ENCODE assay signal across 18 cellular contexts in genomic region chr1:26079960-26080814, GRCh38. TPM values are rescaled to one million over a fixed set of nuclear protein-coding genes. Genes with fewer than 3 reads are reported as not detected.
A peak's percentile ranks its signal among the peaks of the same experiment; 100 is the strongest.
DNase-seq lines count a peak whose midpoint lies in the region; ATAC-seq and TF ChIP-seq lines count a peak whose summit lies in the region.
"Had no signal": no experiment of that assay in that cellular context is flagged by ENCODE, and none has a peak within 500 bp of the region (broad histone marks: within the 10 kb centered on the region; RNA-seq: fewer than 3 reads in every experiment).

No MANE protein-coding gene starts in this region.

- no peaks in the 10 kb centered on the region for H4K20me1 ChIP-seq in IMR-90 (ENCODE audit: insufficient read depth, low read length)

- no peaks in the 10 kb centered on the region for H3K79me1 ChIP-seq in IMR-90 (ENCODE audit: low read depth in 1 of 2, low read length in 2 of 2)

- H3K23ac ChIP-seq in IMR-90 (ENCODE audit: low read depth, low read length) = no peak overlapping the region

- no peaks in the 10 kb centered on the region for H3K9me1 ChIP-seq in IMR-90 (ENCODE audit: insufficient read depth, low read length)

- intact Hi-C loops in heart left ventricle (cut with DNase I) (loop anchor here in 1 of 10 donors (5.0 kb wide), 1 partner anchor 43 kb away; no protein-coding TSS in a partner anchor), cardiac septum (cut with DNase I) (no loop called here), IMR-90 (cut with micrococcal nuclease) (no loop called here), body of pancreas (cut with DNase I) (no loop called here), gastrocnemius medialis (cut with DNase I; ENCODE audit: low total_unique reads) (no loop called here)

- no peak overlapping the region for H2BK20ac ChIP-seq in IMR-90 (ENCODE audit: low read depth, low read length)

- H3K4me1 ChIP-seq in heart left ventricle (peaks cover 0 to 49% (median 5%) of the 10 kb centered on the region in 12 donors), IMR-90 (ENCODE audit: control insufficient read depth, insufficient read depth, low read length) (peaks cover 1% of the 10 kb centered on the region; the same call in 1 of the 2 replicates), body of pancreas (peaks cover 66% of the 10 kb centered on the region), gastrocnemius medialis (peaks cover 63 to 77% of the 10 kb centered on the region in 2 donors)
- H3K4me1 ChIP-seq: SJCRH30 had no signal

- dilution Hi-C loops in IMR-90 (cut with HindIII; ENCODE audit: low sequenced_read_pairs, unreplicated experiment) = no loop called here

- WGBS in heart left ventricle, 4 donors = 63 to 68% (median 65%) methylated on average over 9 of the region's 9 CpGs
- no CpG with 5 or more reads among the region's 9 CpGs for WGBS in IMR-90 (ENCODE audit: extremely low coverage in 2 of 2, insufficient read length in 1 of 2), 2 experiments
- 45 to 46% methylated on average over 9 of the region's 9 CpGs for WGBS in body of pancreas, 2 donors

- H3K36me3 ChIP-seq in heart left ventricle = no peaks in the 10 kb centered on the region
- no peaks in the 10 kb centered on the region for H3K36me3 ChIP-seq in IMR-90 (ENCODE audit: control insufficient read depth, insufficient read depth, low read length)
- H3K36me3 ChIP-seq in body of pancreas (replicated peaks in 1 of 2; ENCODE audit: insufficient read depth in 1 of 2, low read depth in 2 of 2) = no peaks in the 10 kb centered on the region
- no peaks in the 10 kb centered on the region for H3K36me3 ChIP-seq in gastrocnemius medialis
- H3K36me3 ChIP-seq: SJCRH30 had no signal

- H3K4me2 ChIP-seq in IMR-90 (ENCODE audit: low read depth, low read length) = no peak overlapping the region

- no peak overlapping the region for H3K18ac ChIP-seq in IMR-90 (ENCODE audit: low read depth, low read length)

- TF ChIP-seq CTCF in heart left ventricle (IDR thresholded peaks at IDR 0.05) (no peak), IMR-90 (conservative IDR thresholded peaks at IDR 0.05; ENCODE audit: low read depth, low read length) (no peak), body of pancreas (IDR thresholded peaks at IDR 0.05) (no peak), gastrocnemius medialis (IDR thresholded peaks at IDR 0.05 in 4 of 5, conservative IDR thresholded peaks at IDR 0.05 in 1 of 5) (no peak)

- H2AK5ac ChIP-seq in IMR-90 (ENCODE audit: low read depth, low read length) = no peak overlapping the region

- peak overlapping the region in 10 of 12 donors; percentile 2 to 90 (median 63) for H3K27ac ChIP-seq in heart left ventricle
- no peak overlapping the region for H3K27ac ChIP-seq in IMR-90 (ENCODE audit: insufficient read depth, low read length)
- H3K27ac ChIP-seq in body of pancreas = peak overlapping the region; percentile 14 to 68 (median 60)
- peak overlapping the region; percentile 88 to 96 (median 90) for H3K27ac ChIP-seq in gastrocnemius medialis
- H3K27ac ChIP-seq: SJCRH30 had no signal

- CTCF ChIA-PET in IMR-90 (lab: Yijun Ruan, JAX) = no interaction called here

- H4K5ac ChIP-seq in IMR-90 (ENCODE audit: low read depth, low read length) = no peak overlapping the region

- POLR2A ChIA-PET in IMR-90 (lab: Charles Lee; ENCODE audit: unreplicated experiment) = interaction anchor here (0.6 kb wide), 1 partner anchor 126 kb away, joined by 3 read pairs; no protein-coding TSS in a partner anchor

- BruUV-seq in IMR-90 (replicated peaks; lab: Mats Ljungman, UMichigan) = no TSS peak

- in situ Hi-C loops in IMR-90 (cut with MboI; ENCODE audit: low sequenced_read_pairs) = no loop called here
- in situ Hi-C loops in gastrocnemius medialis (cut with MboI; ENCODE audit: low sequenced_read_pairs in 4 of 4) = no loop called here

- no peak overlapping the region for H4K91ac ChIP-seq in IMR-90 (ENCODE audit: insufficient read depth, low read depth, low read length)

- no peak for TF ChIP-seq RAD21 in IMR-90 (IDR thresholded peaks at IDR 0.05; ENCODE audit: low read length)

- DNase-seq in heart left ventricle (no peak), cardiac septum (ENCODE audit: low spot score) (no peak), IMR-90 (no peak), body of pancreas (peak in 1 of 4 donors; percentile 20), gastrocnemius medialis (no peak), SIG-M5 treated with dmso at 0.1 percent for 504 hours (lab: John Stamatoyannopoulos, UW; ENCODE audit: unreplicated experiment) (no peak)
- DNase-seq in stimulated activated CD4-positive, alpha-beta T cell treated with anti-CD3 and anti-CD28 coated beads, Interleukin-15, amount 100 ng/mL, for 24 hours = no peak
- DNase-seq in stimulated activated naive CD8-positive, alpha-beta T cell treated with anti-CD3 and anti-CD28 coated beads, Interleukin-15, Interleukin-2, amounts not matched to agents 100 U/mL and 50 U/mL, for 24 hours = no peak
- DNase-seq: Calu3; CD4-positive, alpha-beta T cell; DMS79; NCI-H187 treated with DMSO at 0.1 percent for 48 hours; NCI-H446 treated with DMSO at 0.1 percent for 48 hours; NCI-H774; SJCRH30 had no signal

- H3K4me3 ChIP-seq in heart left ventricle (no peak overlapping the region), IMR-90 (ENCODE audit: insufficient read depth, low read depth, low read length) (no peak overlapping the region), body of pancreas (no peak overlapping the region), gastrocnemius medialis (no peak overlapping the region)
- H3K4me3 ChIP-seq: SJCRH30 had no signal

- no peak overlapping the region for H2AK9ac ChIP-seq in IMR-90 (replicated peaks; ENCODE audit: low read depth, low read length, poor library complexity)

- no peak overlapping the region for H3K14ac ChIP-seq in IMR-90 (replicated peaks; ENCODE audit: low read depth, low read length)

- H4K8ac ChIP-seq in IMR-90 (ENCODE audit: low read depth in 2 of 2, low read length in 2 of 2) = no peak overlapping the region

- ATAC-seq in heart left ventricle (no peak), IMR-90 (ENCODE audit: low read depth) (no peak), body of pancreas (peak; percentile 50), gastrocnemius medialis (no peak)
- ATAC-seq in stimulated activated naive CD8-positive, alpha-beta T cell treated with anti-CD3 and anti-CD28 coated beads, Interleukin-15, Interleukin-2, amounts not matched to agents 100 U/mL and 50 U/mL, for 24 hours = no peak

- no peak overlapping the region for H2AFZ ChIP-seq in IMR-90 (replicated peaks; ENCODE audit: low read length, poor library complexity)

- H3K4ac ChIP-seq in IMR-90 (ENCODE audit: low read depth, low read length) = no peak overlapping the region

- no peak overlapping the region for H3K56ac ChIP-seq in IMR-90 (ENCODE audit: extremely low read depth, insufficient read depth, low read length)

- no peak overlapping the region for H2BK15ac ChIP-seq in IMR-90 (ENCODE audit: low read depth, low read length)

- no peak for TF ChIP-seq POLR2A in heart left ventricle (IDR thresholded peaks at IDR 0.05)
- TF ChIP-seq POLR2A in IMR-90 (IDR thresholded peaks at IDR 0.05; ENCODE audit: low read depth, low read length) = no peak
- TF ChIP-seq POLR2A in body of pancreas (IDR thresholded peaks at IDR 0.05) = no peak
- TF ChIP-seq POLR2A in gastrocnemius medialis (IDR thresholded peaks at IDR 0.05) = no peak

- H3K27me3 ChIP-seq in heart left ventricle (peaks cover 0 to 6% (median 0%) of the 10 kb centered on the region in 9 donors), IMR-90 (ENCODE audit: control insufficient read depth, insufficient read depth, low read length) (peaks cover 45% of the 10 kb centered on the region), body of pancreas (no peaks in the 10 kb centered on the region), gastrocnemius medialis (no peaks in the 10 kb centered on the region)

- H3K9ac ChIP-seq in IMR-90 (ENCODE audit: low read depth, low read length) = no peak overlapping the region

- no peak overlapping the region for H2BK5ac ChIP-seq in IMR-90 (ENCODE audit: low read depth, low read length, poor library complexity, severe bottlenecking)

- H2BK120ac ChIP-seq in IMR-90 (ENCODE audit: low read depth, low read length) = no peak overlapping the region

- H3K9me3 ChIP-seq in heart left ventricle (no peaks in the 10 kb centered on the region), IMR-90 (ENCODE audit: control insufficient read depth, insufficient read depth, low read length) (peaks cover 2% of the 10 kb centered on the region; the same call in 1 of the 2 replicates), body of pancreas (no peaks in the 10 kb centered on the region), gastrocnemius medialis (no peaks in the 10 kb centered on the region)
- H3K9me3 ChIP-seq: SJCRH30 had no signal

RNA-seq across cellular contexts. Expression of gene TRIM63, which starts 12.8 kb away (rescaled TPM):
- total RNA-seq in heart left ventricle (100 to 1,000 TPM; 136 to 598 (median 196) TPM), cardiac septum (123 TPM), IMR-90 (2012; rRNA removed) (not detected in 2 replicates), body of pancreas (not detected), gastrocnemius medialis (1,000 to 10,000 TPM; 1,040 to 4,298 (median 2,203) TPM)
- polyA plus RNA-seq in heart left ventricle (100 to 1,000 TPM; 277 to 444 TPM), IMR-90 (2012; rRNA removed) (not detected in 2 replicates)
- polyA plus RNA-seq in IMR-90 (2012; cell fraction: cytosol; rRNA removed) = not detected in 2 replicates
- 0.06 TPM in 1 of 2 replicates, not detected in the other for polyA plus RNA-seq in IMR-90 (2012; cell fraction: nucleus; rRNA removed; ENCODE audit: low replicate concordance)
- total RNA-seq: A172; Calu3; CD4-positive, alpha-beta T cell; G401; LHCN-M2; SJCRH30 had no signal

RNA-seq across cellular contexts. Expression of gene PDIK1L, which starts 31.4 kb away (rescaled TPM):
- total RNA-seq in heart left ventricle (1 to 10 TPM; 3.9 to 9.3 (median 6.0) TPM), cardiac septum (3.5 TPM), IMR-90 (2012; rRNA removed) (3.0 and 5.8 TPM in 2 replicates), body of pancreas (1 to 10 TPM; 5.6 to 7.8 TPM), gastrocnemius medialis (1 to 10 TPM; 4.4 to 8.7 (median 5.9) TPM)
- polyA plus RNA-seq in heart left ventricle (1 to 10 TPM; 2.1 to 2.7 TPM), IMR-90 (2012; rRNA removed) (1.2 and 1.4 TPM in 2 replicates)
- 0.42 and 0.84 TPM in 2 replicates for polyA plus RNA-seq in IMR-90 (2012; cell fraction: cytosol; rRNA removed)
- 0.33 and 0.53 TPM in 2 replicates for polyA plus RNA-seq in IMR-90 (2012; cell fraction: nucleus; rRNA removed; ENCODE audit: low replicate concordance)

RNA-seq across cellular contexts. Expression of gene SLC30A2, which starts 34.3 kb away (rescaled TPM):
- total RNA-seq in heart left ventricle (10 to 100 TPM in 4 of 9 donors, 1 to 10 TPM in 5; 2.9 to 18.0 (median 6.5) TPM), cardiac septum (5.0 TPM), IMR-90 (2012; rRNA removed) (not detected in 2 replicates), body of pancreas (10 to 100 TPM; 44.5 to 64.6 TPM), gastrocnemius medialis (1 to 10 TPM; 1.2 to 5.2 (median 3.1) TPM)
- polyA plus RNA-seq in heart left ventricle (1 to 10 TPM; 3.4 to 3.7 TPM), IMR-90 (2012; rRNA removed) (not detected in 2 replicates)
- not detected in 2 replicates for polyA plus RNA-seq in IMR-90 (2012; cell fraction: cytosol; rRNA removed)
- not detected in 2 replicates for polyA plus RNA-seq in IMR-90 (2012; cell fraction: nucleus; rRNA removed; ENCODE audit: low replicate concordance)
- total RNA-seq: A172; Calu3; CD4-positive, alpha-beta T cell; LHCN-M2 had no signal

RNA-seq across cellular contexts. Expression of gene EXTL1, which starts 58.6 kb away (rescaled TPM):
- total RNA-seq in heart left ventricle = 10 to 100 TPM in 2 of 9 donors, 1 to 10 TPM in 7; 1.8 to 17.5 (median 4.1) TPM
- 1 to 10 TPM; 1.2 to 5.7 TPM for polyA plus RNA-seq in heart left ventricle
- 9.2 TPM for total RNA-seq in cardiac septum
- 0.56 and 0.90 TPM in 2 replicates for total RNA-seq in IMR-90 (2012; rRNA removed)
- polyA plus RNA-seq in IMR-90 (2012; rRNA removed) = 5.2 and 6.1 TPM in 2 replicates
- polyA plus RNA-seq in IMR-90 (2012; cell fraction: cytosol; rRNA removed) = 3.2 and 4.9 TPM in 2 replicates
- polyA plus RNA-seq in IMR-90 (2012; cell fraction: nucleus; rRNA removed; ENCODE audit: low replicate concordance) = 13.9 and 32.7 TPM in 2 replicates
- not detected for total RNA-seq in body of pancreas
- total RNA-seq in gastrocnemius medialis = under 1 TPM in 2 of 4 donors, not detected in 2; 0.33 to 0.95 TPM
- total RNA-seq: A172; Calu3; CD4-positive, alpha-beta T cell had no signal

Comparison
In these comparisons a context has a peak if more than half of its experiments do, and no peak if none do; other contexts are left out.
1. RNA of gene TRIM63, which starts 12.8 kb away (total RNA-seq): 1,040 to 4,298 TPM in gastrocnemius medialis, 136 to 598 TPM in heart left ventricle and 123 TPM in cardiac septum (single experiment); not detected in IMR-90 and not detected in body of pancreas; every median in the first group is over 100 times any median in the second.